Comparison of ENCODE assay signal across 10 cellular contexts in the genomic region with DNA sequence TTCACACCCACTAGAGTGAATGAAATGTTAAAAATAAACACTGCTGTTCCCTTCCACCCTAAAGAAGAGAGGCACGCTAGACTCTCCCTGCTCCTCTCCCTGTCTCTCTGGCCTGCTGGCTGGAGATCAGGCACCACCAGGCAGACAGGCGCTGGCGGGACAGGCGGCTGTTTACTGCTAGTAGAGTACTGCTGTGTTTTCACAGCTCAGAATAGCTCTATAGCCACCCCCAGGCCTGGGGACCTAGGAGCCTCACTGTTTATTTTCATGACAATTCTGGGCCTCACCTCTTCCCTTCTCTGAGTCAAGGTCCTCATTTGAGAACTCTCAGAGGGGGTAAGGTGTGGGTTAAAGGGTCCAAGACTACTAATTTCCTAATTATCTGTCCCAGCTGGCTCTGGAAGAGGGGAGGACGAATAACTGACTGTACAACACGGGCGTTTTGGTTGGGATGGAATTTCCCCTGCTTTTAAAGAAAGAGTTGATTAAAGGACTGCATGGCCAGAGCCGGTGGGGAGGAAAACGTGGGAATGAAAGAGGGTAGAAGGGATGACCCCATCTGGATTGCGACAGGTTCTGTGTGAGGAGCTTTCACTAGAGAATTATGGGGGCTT. TPM values are rescaled to one million over a fixed set of nuclear protein-coding genes. Genes with fewer than 3 reads are reported as not detected.
DNase-seq lines count a peak whose midpoint lies in the region; ATAC-seq, FAIRE-seq and TF ChIP-seq lines count a peak whose summit lies in the region.
"Had no signal": no experiment of that assay in that cellular context is flagged by ENCODE, and none has a peak within 500 bp of the region (broad histone marks: within the 10 kb centered on the region; RNA-seq: fewer than 3 reads in every experiment).

No MANE protein-coding gene starts in this region.

- H3K27me3 ChIP-seq in prostate gland (replicated peaks; ENCODE audit: insufficient read depth): no peaks in the 10 kb centered on the region
- no peaks in the 10 kb centered on the region for H3K27me3 ChIP-seq in small intestine (ENCODE audit: control insufficient read depth in 2 of 2, insufficient read depth in 2 of 2, low read length in 2 of 2)

- no peak for TF ChIP-seq CTCF in prostate gland (IDR thresholded peaks at IDR 0.05)

- H3K9me3 ChIP-seq in prostate gland: no peaks in the 10 kb centered on the region
- no peaks in the 10 kb centered on the region for H3K9me3 ChIP-seq in small intestine (ENCODE audit: control insufficient read depth, low read depth)

- intact Hi-C loops in prostate gland (cut with DNase I): no loop called here

- no peaks in the 10 kb centered on the region for H3K36me3 ChIP-seq in prostate gland
- no peaks in the 10 kb centered on the region for H3K36me3 ChIP-seq in small intestine (ENCODE audit: control insufficient read depth in 2 of 2, insufficient read depth in 2 of 2, low read length in 2 of 2)

- DNase-seq in Daoy (ENCODE audit: low read depth) (peak; percentile 39), astrocyte of the hippocampus (ENCODE audit: low read depth, low spot score) (peak; percentile 57), islet precursor cell (peak; percentile 87), prostate gland (ENCODE audit: low spot score) (no peak), small intestine (no peak), OCI-M1 (lab: John Stamatoyannopoulos, UW) (no peak), COLO668 (lab: John Stamatoyannopoulos, UW; ENCODE audit: unreplicated experiment) (no peak)
- DNase-seq: DND-41 had no signal

- H3K4me1 ChIP-seq in prostate gland (replicated peaks): no peaks in the 10 kb centered on the region
- H3K4me1 ChIP-seq in small intestine (ENCODE audit: control insufficient read depth in 2 of 2, insufficient read depth in 1 of 2, low read depth in 1 of 2, low read length in 1 of 2): peaks cover 6% of the 10 kb centered on the region in 2 donors

- no peak overlapping the region for H3K4me3 ChIP-seq in prostate gland
- no peak overlapping the region for H3K4me3 ChIP-seq in small intestine (ENCODE audit: low read depth in 1 of 2, low read length in 2 of 2)

- WGBS in prostate gland: 41% methylated on average over 10 of the region's 10 CpGs
- 40 to 47% (median 41%) methylated on average over 10 of the region's 10 CpGs for WGBS in small intestine, 3 donors

- FAIRE-seq in small intestine (lab: Jason Lieb, UNC): no peak

- peak overlapping the region; percentile 40 to 52 for H3K27ac ChIP-seq in prostate gland
- H3K27ac ChIP-seq in small intestine (ENCODE audit: low read depth in 1 of 2, low read length in 1 of 2): peak overlapping the region in 1 of 2 donors; percentile 56
- H3K27ac ChIP-seq: VCaP had no signal

- no peak for ATAC-seq in HG02642 (IDR thresholded peaks at IDR 0.05; ENCODE audit: poor library complexity, unreplicated experiment)

- TF ChIP-seq POLR2A in prostate gland (IDR thresholded peaks at IDR 0.05): no peak

RNA-seq across cellular contexts. Expression of a gene that starts 9.0 kb away (rescaled TPM):
- total RNA-seq in Daoy (2014; rRNA removed; shearing (Covaris generic)): not detected in 2 replicates
- total RNA-seq in prostate gland: not detected
- 10 to 100 TPM in 1 of 3 donors, 1 to 10 TPM in 2; 4.1 to 12.1 (median 4.6) TPM for polyA plus RNA-seq in small intestine

RNA-seq across cellular contexts. Expression of a gene that starts 40.6 kb away (rescaled TPM):
- total RNA-seq in Daoy (2014; rRNA removed; shearing (Covaris generic)): 0.06 and 0.11 TPM in 2 replicates
- total RNA-seq in prostate gland: 10 to 100 TPM; 20.7 to 57.7 TPM
- polyA plus RNA-seq in small intestine: 10 to 100 TPM in 1 of 3 donors, 1 to 10 TPM in 2; 1.3 to 30.0 (median 3.0) TPM

RNA-seq across cellular contexts. Expression of a gene that starts 47.3 kb away (rescaled TPM):
- total RNA-seq in Daoy (2014; rRNA removed; shearing (Covaris generic)): 0.89 and 1.0 TPM in 2 replicates
- 1 to 10 TPM in 1 of 2 donors, under 1 TPM in 1; 0.27 to 4.9 TPM for total RNA-seq in prostate gland
- polyA plus RNA-seq in small intestine: 1 to 10 TPM in 2 of 3 donors, under 1 TPM in 1; 0.54 to 1.3 (median 1.1) TPM

RNA-seq across cellular contexts. Expression of a gene that starts 58.4 kb away (rescaled TPM):
- 118 and 159 TPM in 2 replicates for total RNA-seq in Daoy (2014; rRNA removed; shearing (Covaris generic))
- total RNA-seq in prostate gland: 10 to 100 TPM; 68.5 to 71.1 TPM
- 10 to 100 TPM; 49.9 to 93.0 (median 55.9) TPM for polyA plus RNA-seq in small intestine

Comparison
In these comparisons a context has a peak if more than half of its experiments do, and no peak if none do; other contexts are left out.
1. DNase-seq: peak in Daoy (single experiment), astrocyte of the hippocampus (single experiment) and islet precursor cell (single experiment); none in prostate gland (single experiment), small intestine (single experiment), OCI-M1 (single experiment) and COLO668 (single experiment).
2. RNA of a gene that starts 40.6 kb away (total RNA-seq): 20.7 to 57.7 TPM in prostate gland; 0.06 to 0.11 TPM in Daoy; every median in the first group is over 10 times any median in the second.